In genomic region chr19:8363803-8364771, GRCh38 we compare ENCODE assay signal across 9 cellular contexts. TPM values are rescaled to one million over a fixed set of nuclear protein-coding genes. Genes with fewer than 3 reads are reported as not detected.
DNase-seq lines count a peak whose midpoint lies in the region; ATAC-seq, FAIRE-seq and TF ChIP-seq lines count a peak whose summit lies in the region.
"Had no signal": no experiment of that assay in that cellular context is flagged by ENCODE, and none has a peak within 500 bp of the region (broad histone marks: within the 10 kb centered on the region; RNA-seq: fewer than 3 reads in every experiment).

ANGPTL4 (plus strand) TSS chr19:8364155; CDS start chr19:8364322, 167 bp downstream.

- no peaks in the 10 kb centered on the region for H3K9me3 ChIP-seq in kidney (ENCODE audit: control insufficient read depth in 1 of 2, low read length in 2 of 2)

- TF ChIP-seq CTCF in WTC11 (IDR thresholded peaks at IDR 0.05) (no peak), kidney (IDR thresholded peaks at IDR 0.05; ENCODE audit: borderline replicate concordance, extremely low read depth, insufficient read depth) (no peak)

- no peak for FAIRE-seq in kidney (lab: Jason Lieb, UNC)
- FAIRE-seq: endometrium had no signal

- intact Hi-C loops in kidney (cut with DNase I), result no loop called here

- CTCF ChIA-PET in WTC11 (lab: Charles Lee), result interaction anchor here (0.6 to 3.5 kb wide), 8 partner anchors 10 to 118 kb away, joined by 3 to 37 read pairs (median 4); partner anchors contain the start of gene MARCHF2

- peak within 1 kb of the TSS; percentile 75 for H3K4me3 Mint-ChIP-seq in WTC11
- peak within 1 kb of the TSS; percentile 72 for H3K4me3 Mint-ChIP-seq in central memory CD8-positive, alpha-beta T cell

- H3K4me3 ChIP-seq in kidney (ENCODE audit: low read length in 2 of 2), result peak within 1 kb of the TSS; percentile 53 to 59

- H3K27ac ChIP-seq in kidney (ENCODE audit: low read depth in 2 of 2, low read length in 2 of 2), result peak within 1 kb of the TSS in 1 of 2 donors; percentile 32

- H3K36me3 ChIP-seq in kidney (ENCODE audit: control insufficient read depth in 1 of 2, insufficient read depth in 2 of 2, low read length in 2 of 2), result no peaks in the 10 kb centered on the region

- POLR2A ChIA-PET in WTC11 (lab: Charles Lee), result interaction anchor here (0.6 to 1.2 kb wide), 4 partner anchors 10 to 29 kb away, joined by 3 to 5 read pairs (median 3); partner anchors contain the start of gene RAB11B

- ATAC-seq in WTC11 (peak; percentile 77), HG02623 (IDR thresholded peaks at IDR 0.05; ENCODE audit: unreplicated experiment) (no peak)
- peak; percentile 57 for ATAC-seq in central memory CD8-positive, alpha-beta T cell (replicated peaks; ENCODE audit: extremely low read depth, poor library complexity, severe bottlenecking)

- peak within 1 kb of the TSS; percentile 10 to 55 for H3K9ac ChIP-seq in kidney (ENCODE audit: low read length in 2 of 2)

- DNase-seq in HCEC 1CT, result peak; percentile 75
- DNase-seq in WTC11 (ENCODE audit: low spot score), result peak; percentile 68
- DNase-seq in central memory CD8-positive, alpha-beta T cell (ENCODE audit: low spot score in 2 of 2), result no peak
- peak; percentile 83 for DNase-seq in kidney
- DNase-seq in stimulated activated CD4-positive, alpha-beta T cell treated with anti-CD3 and anti-CD28 coated beads, Interleukin-12 subunit alpha, Interleukin-12 subunit beta, amount 100 ng/mL, for 48 hours (ENCODE audit: low read depth in 2 of 3, low spot score in 1 of 3), result peak; percentile 30 to 70 (median 60)
- no peak for DNase-seq in NCI-H1105 (lab: John Stamatoyannopoulos, UW)
- DNase-seq in NCI-H446 (lab: John Stamatoyannopoulos, UW), result no peak

- H3K9me3 Mint-ChIP-seq in WTC11, result no peaks in the 10 kb centered on the region
- no peaks in the 10 kb centered on the region for H3K9me3 Mint-ChIP-seq in central memory CD8-positive, alpha-beta T cell

- peaks cover 69% of the 10 kb centered on the region for H3K27me3 Mint-ChIP-seq in WTC11 (ENCODE audit: low read depth)
- peaks cover 69% of the 10 kb centered on the region for H3K27me3 Mint-ChIP-seq in central memory CD8-positive, alpha-beta T cell

- peaks cover 24% of the 10 kb centered on the region for H3K4me1 Mint-ChIP-seq in WTC11
- peaks cover 16% of the 10 kb centered on the region for H3K4me1 Mint-ChIP-seq in central memory CD8-positive, alpha-beta T cell

- H3K36me3 Mint-ChIP-seq in WTC11, result no peaks in the 10 kb centered on the region
- peaks cover 2% of the 10 kb centered on the region for H3K36me3 Mint-ChIP-seq in central memory CD8-positive, alpha-beta T cell (ENCODE audit: insufficient read depth)

- H3K27ac Mint-ChIP-seq in WTC11, result no peak within 1 kb of the TSS
- no peak within 1 kb of the TSS for H3K27ac Mint-ChIP-seq in central memory CD8-positive, alpha-beta T cell (ENCODE audit: low read depth)

- H3K4me1 ChIP-seq in kidney (ENCODE audit: control insufficient read depth in 1 of 2, insufficient read depth in 1 of 2, low read depth in 1 of 2, low read length in 2 of 2), result peaks cover 9 to 25% of the 10 kb centered on the region in 2 donors

TF ChIP-seq in WTC11, 78 proteins besides CTCF, POLR2A, EP300 and RAD21 (continues in another document):
- TF ChIP-seq AR (CRISPR knock-in tag; IDR thresholded peaks at IDR 0.05), result no peak
- no peak for TF ChIP-seq E2F1 (CRISPR knock-in tag; IDR thresholded peaks at IDR 0.05)
- peak; percentile 44; the same call in 1 of the 2 replicates for TF ChIP-seq SP1 (CRISPR knock-in tag; conservative IDR thresholded peaks at IDR 0.05)
- TF ChIP-seq ZNF138 (CRISPR knock-in tag; conservative IDR thresholded peaks at IDR 0.05), result peak; percentile 71; the same call in 1 of the 2 replicates
- TF ChIP-seq MAX (CRISPR knock-in tag; IDR thresholded peaks at IDR 0.05), result peak; percentile 66
- no peak for TF ChIP-seq RORB (CRISPR knock-in tag; IDR thresholded peaks at IDR 0.05)
- peak; percentile 46; the same call in 1 of the 2 replicates for TF ChIP-seq FOXK1 (CRISPR knock-in tag; IDR thresholded peaks at IDR 0.05)
- TF ChIP-seq PRDM15 (CRISPR knock-in tag; IDR thresholded peaks at IDR 0.05), result peak; percentile 83
- TF ChIP-seq JAZF1 (CRISPR knock-in tag; IDR thresholded peaks at IDR 0.05), result no peak

RNA-seq across cellular contexts. Expression of gene ANGPTL4, which starts in this region (rescaled TPM):
- 1.0 to 2.7 TPM (median 2.2 TPM) in 3 replicates for total RNA-seq in WTC11 (2021)
- 7.2 TPM for total RNA-seq in kidney
- polyA plus RNA-seq in kidney (ENCODE audit: insufficient read depth, low read depth, low replicate concordance), result 40.3 TPM

Comparison
In these comparisons a context has a peak if more than half of its experiments do, and no peak if none do; other contexts are left out.
1. DNase-seq: peak in HCEC 1CT (single experiment), WTC11 (single experiment), kidney (single experiment) and stimulated activated CD4-positive, alpha-beta T cell treated with anti-CD3 and anti-CD28 coated beads, Interleukin-12 subunit alpha, Interleukin-12 subunit beta, amount 100 ng/mL, for 48 hours (3 of 3); none in central memory CD8-positive, alpha-beta T cell (0 of 2), NCI-H1105 (single experiment) and NCI-H446 (0 of 2).